Comparison of ENCODE assay signal across 29 cellular contexts in genomic region chrX:154037754-154038153, GRCh38.
"Had no signal": no experiment of that assay in that cellular context is flagged by ENCODE, and none has a peak within 500 bp of the region (broad histone marks: within the 10 kb centered on the region; RNA-seq: fewer than 3 reads in every experiment).

No MANE protein-coding gene starts in this region.

- H3K27ac ChIP-seq: adrenal gland, body of pancreas, breast epithelium, Peyer's patch had no signal

- H3K4me1 ChIP-seq: body of pancreas, breast epithelium, Peyer's patch had no signal

- H3K36me3 ChIP-seq: adrenal gland, breast epithelium, Peyer's patch had no signal

- H3K9me3 ChIP-seq: adrenal gland, body of pancreas, breast epithelium, Peyer's patch had no signal

- H3K27ac Mint-ChIP-seq: activated CD4-positive, alpha-beta T cell treated with anti-CD3 and anti-CD28 coated beads, Interleukin-2, amount 10 ng/mL, durations not matched to agents 24 days and 14 days; activated CD8-positive, alpha-beta T cell treated with anti-CD3 and anti-CD28 coated beads for 36 hours; activated naive CD4-positive, alpha-beta T cell treated with anti-CD3 and anti-CD28 coated beads for 36 hours; activated naive CD4-positive, alpha-beta T cell treated with anti-CD3 and anti-CD28 coated beads, Interleukin-2, amount 50 U/mL, for 72 hours; activated T-helper 1 cell treated with anti-CD3 and anti-CD28 coated beads, Interleukin-12 subunit alpha, Interleukin-12 subunit beta, Interleukin-2, Interleukin-4 antibody, amounts not matched to agents 30 ng/mL and 10 ng/mL and 1 ng/mL, durations not matched to agents 14 hours and 24 hours and 36 hours; T-helper 2 cell treated with Interferon-gamma antibody and Interleukin-4, amounts not matched to agents 5 μg/mL and 100 μg/mL, for 36 hours had no signal

- DNase-seq: activated CD4-positive, alpha-beta T cell treated with anti-CD3 and anti-CD28 coated beads, Interleukin-2, amount 10 ng/mL, durations not matched to agents 24 days and 14 days; activated CD4-positive, alpha-beta T cell treated with anti-CD3 and anti-CD28 coated beads, Interleukin-2, amount 50 U/mL, for 4 hours; activated CD8-positive, alpha-beta T cell treated with anti-CD3 and anti-CD28 coated beads for 36 hours; activated gamma-delta T cell treated with Interleukin-2 at 50 U/mL for 16 hours; activated naive CD4-positive, alpha-beta T cell treated with anti-CD3 and anti-CD28 coated beads for 36 hours; activated T-cell treated with anti-CD3 and anti-CD28 coated beads, Interleukin-2, amount 50 U/mL, for 1 hour; adrenal gland; body of pancreas; cerebellar nuclear complex; Karpas-422; KBM-7; NCI-H1105; NCI-H1417 treated with DMSO at 0.1 percent for 48 hours; NCI-H1694; NCI-H1930; NCI-H345; NCI-H510A; NCI-H526; NCI-H748 treated with DMSO at 0.1 percent for 48 hours; NK-92 treated with Interleukin-12 subunit alpha and Interleukin-12 subunit beta, amount 100 ng/mL, for 24 hours; PC-3; Peyer's patch; Right ventricle myocardium superior; RPMI8226; SW 1271 had no signal

- ATAC-seq: activated CD8-positive, alpha-beta T cell treated with anti-CD3 and anti-CD28 coated beads for 36 hours; activated naive CD4-positive, alpha-beta T cell treated with anti-CD3 and anti-CD28 coated beads, Interleukin-2, amount 50 U/mL, for 72 hours; body of pancreas; PC-3 had no signal

- H3K4me3 ChIP-seq: adrenal gland, body of pancreas, breast epithelium, Peyer's patch had no signal

- H3K36me3 Mint-ChIP-seq: activated naive CD4-positive, alpha-beta T cell treated with anti-CD3 and anti-CD28 coated beads, Interleukin-2, amount 50 U/mL, for 72 hours had no signal

- H3K27me3 Mint-ChIP-seq: activated CD4-positive, alpha-beta T cell treated with anti-CD3 and anti-CD28 coated beads, Interleukin-2, amount 10 ng/mL, durations not matched to agents 24 days and 14 days; activated CD8-positive, alpha-beta T cell treated with anti-CD3 and anti-CD28 coated beads for 36 hours had no signal

- H3K4me3 Mint-ChIP-seq: activated CD4-positive, alpha-beta T cell treated with anti-CD3 and anti-CD28 coated beads, Interleukin-2, amount 10 ng/mL, durations not matched to agents 24 days and 14 days; activated CD8-positive, alpha-beta T cell treated with anti-CD3 and anti-CD28 coated beads for 36 hours; activated naive CD4-positive, alpha-beta T cell treated with anti-CD3 and anti-CD28 coated beads for 36 hours; activated T-helper 1 cell treated with anti-CD3 and anti-CD28 coated beads, Interleukin-12 subunit alpha, Interleukin-12 subunit beta, Interleukin-2, Interleukin-4 antibody, amounts not matched to agents 30 ng/mL and 10 ng/mL and 1 ng/mL, durations not matched to agents 14 hours and 24 hours and 36 hours; T-helper 2 cell treated with Interferon-gamma antibody and Interleukin-4, amounts not matched to agents 5 μg/mL and 100 μg/mL, for 36 hours had no signal

- H3K27me3 ChIP-seq: body of pancreas, Peyer's patch had no signal

- H3K9me3 Mint-ChIP-seq: activated CD4-positive, alpha-beta T cell treated with anti-CD3 and anti-CD28 coated beads, Interleukin-2, amount 10 ng/mL, durations not matched to agents 24 days and 14 days; activated CD8-positive, alpha-beta T cell treated with anti-CD3 and anti-CD28 coated beads for 36 hours; activated naive CD4-positive, alpha-beta T cell treated with anti-CD3 and anti-CD28 coated beads for 36 hours; activated naive CD4-positive, alpha-beta T cell treated with anti-CD3 and anti-CD28 coated beads, Interleukin-2, amount 50 U/mL, for 72 hours; activated T-helper 1 cell treated with anti-CD3 and anti-CD28 coated beads, Interleukin-12 subunit alpha, Interleukin-12 subunit beta, Interleukin-2, Interleukin-4 antibody, amounts not matched to agents 30 ng/mL and 10 ng/mL and 1 ng/mL, durations not matched to agents 14 hours and 24 hours and 36 hours; T-helper 2 cell treated with Interferon-gamma antibody and Interleukin-4, amounts not matched to agents 5 μg/mL and 100 μg/mL, for 36 hours had no signal
